Comparison of ENCODE assay signal across 8 cellular contexts in the genomic region with DNA sequence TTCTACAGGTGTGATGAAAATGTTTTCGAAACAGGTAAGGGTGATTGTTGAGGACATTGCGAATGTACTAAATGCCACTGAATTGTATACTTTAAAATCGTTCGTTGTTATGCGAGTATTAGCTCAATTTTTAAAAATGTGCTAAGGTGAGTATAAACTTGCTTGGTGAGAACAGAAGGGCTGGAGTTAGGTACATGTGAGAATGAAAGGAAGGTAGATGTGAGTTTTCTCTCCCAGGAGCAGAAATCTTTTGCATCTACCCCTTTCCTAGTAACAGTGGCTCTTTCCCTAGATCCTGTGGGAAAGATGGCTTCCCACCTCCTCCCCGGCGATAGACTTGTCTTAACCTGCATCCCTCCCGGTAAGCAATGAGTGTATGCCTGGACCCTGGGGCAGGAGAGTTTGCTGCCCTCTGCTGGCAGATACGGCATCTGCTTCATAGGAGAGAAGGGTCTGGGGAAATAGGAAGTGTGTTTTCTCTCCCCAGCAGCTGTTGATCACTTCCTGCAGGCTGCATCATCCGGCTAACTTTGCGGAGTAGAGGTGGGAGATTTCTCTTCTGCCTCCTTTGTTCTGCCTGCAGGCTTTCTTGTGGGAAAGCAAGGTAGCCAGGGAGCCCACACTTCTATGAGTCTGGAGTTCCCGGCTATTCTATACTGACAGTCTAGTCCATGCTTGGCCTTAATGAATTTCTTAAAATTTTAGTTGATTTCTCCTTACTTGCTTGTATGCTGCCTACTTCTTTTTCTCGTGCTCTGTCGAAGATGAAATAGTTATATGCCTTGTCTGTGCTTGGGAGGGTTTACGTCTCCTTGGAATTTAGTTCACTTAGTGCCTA.
A peak's percentile ranks its signal among the peaks of the same experiment; 100 is the strongest.
DNase-seq lines count a peak whose midpoint lies in the region; ATAC-seq and TF ChIP-seq lines count a peak whose summit lies in the region.

No MANE protein-coding gene starts in this region.

- peak overlapping the region; percentile 86 for H3K27ac Mint-ChIP-seq in WTC11
- H3K27ac Mint-ChIP-seq in central memory CD8-positive, alpha-beta T cell (ENCODE audit: low read depth) = no peak overlapping the region

- peak; percentile 98 for ATAC-seq in GM18520 (IDR thresholded peaks at IDR 0.05; ENCODE audit: unreplicated experiment)
- peak; percentile 98 for ATAC-seq in HG02970 (IDR thresholded peaks at IDR 0.05; ENCODE audit: low FRiP score, unreplicated experiment)
- ATAC-seq in WTC11 = peak; percentile 91
- ATAC-seq in central memory CD8-positive, alpha-beta T cell (replicated peaks; ENCODE audit: extremely low read depth, poor library complexity, severe bottlenecking) = no peak
- peak; percentile 79 to 87 for ATAC-seq in lower lobe of right lung

- peaks cover 15% of the 10 kb centered on the region for H3K9me3 Mint-ChIP-seq in WTC11
- peaks cover 6% of the 10 kb centered on the region for H3K9me3 Mint-ChIP-seq in central memory CD8-positive, alpha-beta T cell

- CTCF ChIA-PET in AG04449 (lab: Yijun Ruan, JAX) = no interaction called here
- CTCF ChIA-PET in WTC11 (lab: Charles Lee) = interaction anchor here (0.8 to 1.7 kb wide), 4 partner anchors 9 to 371 kb away, joined by 4 to 30 read pairs (median 6); a partner anchor contains a TSS

- POLR2A ChIA-PET in AG04449 (lab: Yijun Ruan, JAX) (no interaction called here), WTC11 (lab: Charles Lee) (interaction anchor here (0.7 kb wide), 1 partner anchor 371 kb away, joined by 4 read pairs; no protein-coding TSS in a partner anchor)

- no peaks in the 10 kb centered on the region for H3K4me1 ChIP-seq in lower lobe of right lung

- no peaks in the 10 kb centered on the region for H3K36me3 ChIP-seq in lower lobe of right lung

- no peak overlapping the region; the same call in 1 of the 2 replicates for H3K4me3 Mint-ChIP-seq in WTC11
- H3K4me3 Mint-ChIP-seq in central memory CD8-positive, alpha-beta T cell = no peak overlapping the region

- peaks cover 67% of the 10 kb centered on the region for H3K4me1 Mint-ChIP-seq in WTC11
- peaks cover 5% of the 10 kb centered on the region for H3K4me1 Mint-ChIP-seq in central memory CD8-positive, alpha-beta T cell

- no peaks in the 10 kb centered on the region for H3K27me3 ChIP-seq in lower lobe of right lung (ENCODE audit: low read depth)

- H3K9me3 ChIP-seq in lower lobe of right lung = no peaks in the 10 kb centered on the region

- DNase-seq in AG04449 (ENCODE audit: low read depth, low spot score) (no peak), NCI-H2029 (lab: John Stamatoyannopoulos, UW) (peak; percentile 53), WTC11 (ENCODE audit: low spot score) (peak; percentile 95), lower lobe of right lung (peak; percentile 63)
- DNase-seq in central memory CD8-positive, alpha-beta T cell (ENCODE audit: low spot score in 2 of 2) = peak; percentile 11 to 22
- peak; percentile 1 to 17 for DNase-seq in stimulated activated CD8-positive, alpha-beta memory T cell treated with anti-CD3 and anti-CD28 coated beads, Interleukin-7, amount 100 ng/mL, for 4 hours (ENCODE audit: low read depth in 2 of 2)

- H3K4me3 ChIP-seq in AG04449 (ENCODE audit: low read depth, low read length) (no peak overlapping the region), lower lobe of right lung (no peak overlapping the region)

- peaks cover 15% of the 10 kb centered on the region for H3K36me3 Mint-ChIP-seq in WTC11
- no peaks in the 10 kb centered on the region for H3K36me3 Mint-ChIP-seq in central memory CD8-positive, alpha-beta T cell (ENCODE audit: insufficient read depth)

- TF ChIP-seq CTCF in AG04449 (IDR thresholded peaks at IDR 0.05; ENCODE audit: insufficient read depth, low read length, missing control alignments) = peak; percentile 12
- TF ChIP-seq CTCF in WTC11 (IDR thresholded peaks at IDR 0.05) = peak; percentile 88
- TF ChIP-seq CTCF in lower lobe of right lung (IDR thresholded peaks at IDR 0.05) = peak; percentile 73

- no peak overlapping the region for H3K27ac ChIP-seq in lower lobe of right lung

- intact Hi-C loops in lower lobe of right lung (cut with DNase I) = no loop called here

- no peaks in the 10 kb centered on the region for H3K27me3 Mint-ChIP-seq in WTC11 (ENCODE audit: low read depth)
- H3K27me3 Mint-ChIP-seq in central memory CD8-positive, alpha-beta T cell = no peaks in the 10 kb centered on the region

TF ChIP-seq in WTC11, 78 proteins besides CTCF, POLR2A, EP300 and RAD21 (continues in another document):
- TF ChIP-seq, protein P1, sequence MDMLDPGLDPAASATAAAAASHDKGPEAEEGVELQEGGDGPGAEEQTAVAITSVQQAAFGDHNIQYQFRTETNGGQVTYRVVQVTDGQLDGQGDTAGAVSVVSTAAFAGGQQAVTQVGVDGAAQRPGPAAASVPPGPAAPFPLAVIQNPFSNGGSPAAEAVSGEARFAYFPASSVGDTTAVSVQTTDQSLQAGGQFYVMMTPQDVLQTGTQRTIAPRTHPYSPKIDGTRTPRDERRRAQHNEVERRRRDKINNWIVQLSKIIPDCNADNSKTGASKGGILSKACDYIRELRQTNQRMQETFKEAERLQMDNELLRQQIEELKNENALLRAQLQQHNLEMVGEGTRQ (CRISPR knock-in tag; IDR thresholded peaks at IDR 0.05) = peak; percentile 32; the same call in 1 of the 2 replicates
- TF ChIP-seq ETV6 (CRISPR knock-in tag; IDR thresholded peaks at IDR 0.05) = peak; percentile 97
- TF ChIP-seq, protein P2, sequence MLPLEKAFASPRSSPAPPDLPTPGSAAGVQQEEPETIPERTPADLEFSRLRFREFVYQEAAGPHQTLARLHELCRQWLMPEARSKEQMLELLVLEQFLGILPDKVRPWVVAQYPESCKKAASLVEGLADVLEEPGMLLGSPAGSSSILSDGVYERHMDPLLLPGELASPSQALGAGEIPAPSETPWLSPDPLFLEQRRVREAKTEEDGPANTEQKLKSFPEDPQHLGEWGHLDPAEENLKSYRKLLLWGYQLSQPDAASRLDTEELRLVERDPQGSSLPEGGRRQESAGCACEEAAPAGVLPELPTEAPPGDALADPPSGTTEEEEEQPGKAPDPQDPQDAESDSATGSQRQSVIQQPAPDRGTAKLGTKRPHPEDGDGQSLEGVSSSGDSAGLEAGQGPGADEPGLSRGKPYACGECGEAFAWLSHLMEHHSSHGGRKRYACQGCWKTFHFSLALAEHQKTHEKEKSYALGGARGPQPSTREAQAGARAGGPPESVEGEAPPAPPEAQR (CRISPR knock-in tag; IDR thresholded peaks at IDR 0.05) = peak; percentile 84
- TF ChIP-seq ZBTB21 (CRISPR knock-in tag; IDR thresholded peaks at IDR 0.05; ENCODE audit: borderline replicate concordance) = 0 out of 2 replicates have a peak, but pooled peaks have one; percentile 43
- TF ChIP-seq FOXK1 (CRISPR knock-in tag; IDR thresholded peaks at IDR 0.05) = peak; percentile 77
- TF ChIP-seq, protein P3, sequence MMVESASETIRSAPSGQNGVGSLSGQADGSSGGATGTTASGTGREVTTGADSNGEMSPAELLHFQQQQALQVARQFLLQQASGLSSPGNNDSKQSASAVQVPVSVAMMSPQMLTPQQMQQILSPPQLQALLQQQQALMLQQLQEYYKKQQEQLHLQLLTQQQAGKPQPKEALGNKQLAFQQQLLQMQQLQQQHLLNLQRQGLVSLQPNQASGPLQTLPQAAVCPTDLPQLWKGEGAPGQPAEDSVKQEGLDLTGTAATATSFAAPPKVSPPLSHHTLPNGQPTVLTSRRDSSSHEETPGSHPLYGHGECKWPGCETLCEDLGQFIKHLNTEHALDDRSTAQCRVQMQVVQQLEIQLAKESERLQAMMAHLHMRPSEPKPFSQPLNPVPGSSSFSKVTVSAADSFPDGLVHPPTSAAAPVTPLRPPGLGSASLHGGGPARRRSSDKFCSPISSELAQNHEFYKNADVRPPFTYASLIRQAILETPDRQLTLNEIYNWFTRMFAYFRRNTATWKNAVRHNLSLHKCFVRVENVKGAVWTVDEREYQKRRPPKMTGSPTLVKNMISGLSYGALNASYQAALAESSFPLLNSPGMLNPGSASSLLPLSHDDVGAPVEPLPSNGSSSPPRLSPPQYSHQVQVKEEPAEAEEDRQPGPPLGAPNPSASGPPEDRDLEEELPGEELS (CRISPR knock-in tag; IDR thresholded peaks at IDR 0.05) = peak; percentile 71; the same call in 1 of the 2 replicates
- no peak for TF ChIP-seq NFE2L1 (CRISPR knock-in tag; IDR thresholded peaks at IDR 0.05)
- TF ChIP-seq, protein P4, sequence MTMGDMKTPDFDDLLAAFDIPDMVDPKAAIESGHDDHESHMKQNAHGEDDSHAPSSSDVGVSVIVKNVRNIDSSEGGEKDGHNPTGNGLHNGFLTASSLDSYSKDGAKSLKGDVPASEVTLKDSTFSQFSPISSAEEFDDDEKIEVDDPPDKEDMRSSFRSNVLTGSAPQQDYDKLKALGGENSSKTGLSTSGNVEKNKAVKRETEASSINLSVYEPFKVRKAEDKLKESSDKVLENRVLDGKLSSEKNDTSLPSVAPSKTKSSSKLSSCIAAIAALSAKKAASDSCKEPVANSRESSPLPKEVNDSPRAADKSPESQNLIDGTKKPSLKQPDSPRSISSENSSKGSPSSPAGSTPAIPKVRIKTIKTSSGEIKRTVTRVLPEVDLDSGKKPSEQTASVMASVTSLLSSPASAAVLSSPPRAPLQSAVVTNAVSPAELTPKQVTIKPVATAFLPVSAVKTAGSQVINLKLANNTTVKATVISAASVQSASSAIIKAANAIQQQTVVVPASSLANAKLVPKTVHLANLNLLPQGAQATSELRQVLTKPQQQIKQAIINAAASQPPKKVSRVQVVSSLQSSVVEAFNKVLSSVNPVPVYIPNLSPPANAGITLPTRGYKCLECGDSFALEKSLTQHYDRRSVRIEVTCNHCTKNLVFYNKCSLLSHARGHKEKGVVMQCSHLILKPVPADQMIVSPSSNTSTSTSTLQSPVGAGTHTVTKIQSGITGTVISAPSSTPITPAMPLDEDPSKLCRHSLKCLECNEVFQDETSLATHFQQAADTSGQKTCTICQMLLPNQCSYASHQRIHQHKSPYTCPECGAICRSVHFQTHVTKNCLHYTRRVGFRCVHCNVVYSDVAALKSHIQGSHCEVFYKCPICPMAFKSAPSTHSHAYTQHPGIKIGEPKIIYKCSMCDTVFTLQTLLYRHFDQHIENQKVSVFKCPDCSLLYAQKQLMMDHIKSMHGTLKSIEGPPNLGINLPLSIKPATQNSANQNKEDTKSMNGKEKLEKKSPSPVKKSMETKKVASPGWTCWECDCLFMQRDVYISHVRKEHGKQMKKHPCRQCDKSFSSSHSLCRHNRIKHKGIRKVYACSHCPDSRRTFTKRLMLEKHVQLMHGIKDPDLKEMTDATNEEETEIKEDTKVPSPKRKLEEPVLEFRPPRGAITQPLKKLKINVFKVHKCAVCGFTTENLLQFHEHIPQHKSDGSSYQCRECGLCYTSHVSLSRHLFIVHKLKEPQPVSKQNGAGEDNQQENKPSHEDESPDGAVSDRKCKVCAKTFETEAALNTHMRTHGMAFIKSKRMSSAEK (CRISPR knock-in tag; IDR thresholded peaks at IDR 0.05; ENCODE audit: borderline replicate concordance) = peak; percentile 75
- TF ChIP-seq NR3C1 (CRISPR knock-in tag; conservative IDR thresholded peaks at IDR 0.05; ENCODE audit: low read depth) = no peak
- peak; percentile 76; the same call in 1 of the 2 replicates for TF ChIP-seq PRRX2 (CRISPR knock-in tag; IDR thresholded peaks at IDR 0.05)
- TF ChIP-seq TEAD1 (CRISPR knock-in tag; IDR thresholded peaks at IDR 0.05) = peak; percentile 61; the same call in 1 of the 2 replicates
- no peak for TF ChIP-seq GABPB1 (CRISPR knock-in tag; IDR thresholded peaks at IDR 0.05)

Comparison
In these comparisons a context has a peak if more than half of its experiments do, and no peak if none do; other contexts are left out.
1. CTCF ChIP-seq: peak in every context shown above with its lines; median percentile 88 in WTC11; 73 in lower lobe of right lung; 12 in AG04449.